Comparison of ENCODE assay signal across 40 cellular contexts in the genomic region with DNA sequence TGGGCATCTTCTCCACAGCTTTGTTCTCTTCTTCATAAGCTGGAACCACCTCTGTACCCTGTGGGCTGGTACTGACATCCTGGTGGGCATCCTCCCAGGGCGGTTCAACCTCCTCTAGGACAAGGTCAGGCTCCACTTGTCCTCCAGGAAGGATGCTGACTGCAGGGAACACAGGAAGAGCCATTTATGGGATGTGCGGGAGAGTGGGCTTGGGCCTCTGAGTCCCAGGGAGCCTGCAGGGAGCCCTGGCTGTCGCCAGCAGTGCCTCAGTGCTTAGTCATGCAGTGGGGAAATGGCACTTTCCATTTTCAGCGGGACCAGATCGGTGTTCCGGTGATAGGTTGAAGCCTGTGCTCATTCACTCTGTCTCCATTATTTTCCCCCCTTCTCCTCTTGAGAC. TPM values are rescaled to one million over a fixed set of nuclear protein-coding genes. Genes with fewer than 3 reads are reported as not detected.
"Had no signal": no experiment of that assay in that cellular context is flagged by ENCODE, and none has a peak within 500 bp of the region (broad histone marks: within the 10 kb centered on the region; RNA-seq: fewer than 3 reads in every experiment).

No MANE protein-coding gene starts in this region.

- H3K36me3 Mint-ChIP-seq: activated naive CD4-positive, alpha-beta T cell treated with anti-CD3 and anti-CD28 coated beads, Interleukin-2, amount 10 ng/mL, durations not matched to agents 7 days and 5 days; activated naive CD8-positive, alpha-beta T cell treated with anti-CD3 and anti-CD28 coated beads, Interleukin-2, amount 10 ng/mL, durations not matched to agents 7 days and 5 days; brain; stimulated activated effector memory CD8-positive, alpha-beta T cell treated with anti-CD3 and anti-CD28 coated beads, Interleukin-12 subunit alpha, Interleukin-12 subunit beta, amount 100 ng/mL, for 72 hours; type B pancreatic cell had no signal

- ATAC-seq: activated CD4-positive, CD25-positive, alpha-beta regulatory T cell treated with anti-CD3 and anti-CD28 coated beads, Interleukin-2, amount 50 U/mL, for 24 hours; gastroesophageal sphincter; left cardiac atrium; left ventricle myocardium superior; sciatic nerve; stimulated activated effector memory CD8-positive, alpha-beta T cell treated with anti-CD3 and anti-CD28 coated beads, Interleukin-12 subunit alpha, Interleukin-12 subunit beta, amount 100 ng/mL, for 72 hours had no signal

- H3K4me1 ChIP-seq: ascending aorta, gastroesophageal sphincter, prostate gland, uterus had no signal

- H3K27ac ChIP-seq: ascending aorta, cardiac muscle cell, coronary artery, dorsolateral prefrontal cortex, gastroesophageal sphincter, hepatocyte, prostate gland, skin epidermis, thoracic aorta, uterus, WERI-Rb-1 had no signal

- H3K9me3 ChIP-seq: ascending aorta, gastroesophageal sphincter, prostate gland, thoracic aorta, uterus had no signal

- DNase-seq: activated CD4-positive, alpha-beta T cell treated with anti-CD3 and anti-CD28 coated beads for 48 hours; activated CD4-positive, alpha-beta T cell treated with anti-CD3 and anti-CD28 coated beads, Interleukin-2, amount 50 U/mL, for 48 hours; activated CD8-positive, alpha-beta memory T cell treated with anti-CD3 and anti-CD28 coated beads for 24 hours; activated gamma-delta T cell; activated naive CD4-positive, alpha-beta T cell treated with anti-CD3 and anti-CD28 coated beads, Interleukin-2, amount 10 ng/mL, durations not matched to agents 7 days and 5 days; activated naive CD8-positive, alpha-beta T cell treated with anti-CD3 and anti-CD28 coated beads, Interleukin-2, amount 10 ng/mL, durations not matched to agents 7 days and 5 days; cerebellar nuclear complex; dorsolateral prefrontal cortex; effector memory CD4-positive, alpha-beta T cell; left cardiac atrium; left ventricle myocardium superior; retina; stimulated activated CD4-positive, alpha-beta T cell treated with anti-CD3 and anti-CD28 coated beads, Interleukin-12 subunit alpha, Interleukin-12 subunit beta, amount 100 ng/mL, for 4 hours; stimulated activated CD4-positive, alpha-beta T cell treated with anti-CD3 and anti-CD28 coated beads, Interleukin-4, amount 100 ng/mL, for 24 hours; uterus; WERI-Rb-1 had no signal

- H3K4me2 ChIP-seq: hepatocyte had no signal

- H3K4me1 Mint-ChIP-seq: activated naive CD4-positive, alpha-beta T cell treated with anti-CD3 and anti-CD28 coated beads, Interleukin-2, amount 10 ng/mL, durations not matched to agents 7 days and 5 days; activated naive CD8-positive, alpha-beta T cell treated with anti-CD3 and anti-CD28 coated beads, Interleukin-2, amount 10 ng/mL, durations not matched to agents 7 days and 5 days; brain; nephron; stimulated activated effector memory CD8-positive, alpha-beta T cell treated with anti-CD3 and anti-CD28 coated beads, Interleukin-12 subunit alpha, Interleukin-12 subunit beta, amount 100 ng/mL, for 72 hours had no signal

- H3K36me3 ChIP-seq: ascending aorta, cardiac muscle cell, gastroesophageal sphincter, prostate gland, thoracic aorta, uterus, WERI-Rb-1 had no signal

- H3K27me3 Mint-ChIP-seq: activated naive CD8-positive, alpha-beta T cell treated with anti-CD3 and anti-CD28 coated beads, Interleukin-2, amount 10 ng/mL, durations not matched to agents 7 days and 5 days; stimulated activated naive CD8-positive, alpha-beta T cell treated with anti-CD3 and anti-CD28 coated beads, Interleukin-15, Interleukin-2, amounts not matched to agents 100 ng/mL and 50 ng/mL, for 24 hours; type B pancreatic cell had no signal

- H3K4me3 ChIP-seq: ascending aorta, cardiac muscle cell, coronary artery, dorsolateral prefrontal cortex, gastroesophageal sphincter, hepatocyte, prostate gland, skin epidermis, thoracic aorta, uterus had no signal

- FAIRE-seq: keratinocyte, TTC549 had no signal

- H2AFZ ChIP-seq: hepatocyte had no signal

- H3K27ac Mint-ChIP-seq: activated naive CD4-positive, alpha-beta T cell treated with anti-CD3 and anti-CD28 coated beads, Interleukin-2, amount 10 ng/mL, durations not matched to agents 7 days and 5 days; activated naive CD8-positive, alpha-beta T cell treated with anti-CD3 and anti-CD28 coated beads, Interleukin-2, amount 10 ng/mL, durations not matched to agents 7 days and 5 days; activated T-helper 1 cell treated with anti-CD3 and anti-CD28 coated beads, Interleukin-12 subunit alpha, Interleukin-12 subunit beta, Interleukin-2, Interleukin-4 antibody, amounts not matched to agents 30 ng/mL and 10 ng/mL and 1 ng/mL, durations not matched to agents 14 hours and 24 hours and 36 hours; nephron; stimulated activated effector memory CD8-positive, alpha-beta T cell treated with anti-CD3 and anti-CD28 coated beads, Interleukin-12 subunit alpha, Interleukin-12 subunit beta, amount 100 ng/mL, for 72 hours; stimulated activated naive CD8-positive, alpha-beta T cell treated with anti-CD3 and anti-CD28 coated beads, Interleukin-15, Interleukin-2, amounts not matched to agents 100 ng/mL and 50 ng/mL, for 24 hours; type B pancreatic cell had no signal

- H3K79me2 ChIP-seq: hepatocyte had no signal

- H3K27me3 ChIP-seq: ascending aorta, cardiac muscle cell, dorsolateral prefrontal cortex, hepatocyte, uterus had no signal

- H3K9me3 Mint-ChIP-seq: activated naive CD4-positive, alpha-beta T cell treated with anti-CD3 and anti-CD28 coated beads, Interleukin-2, amount 10 ng/mL, durations not matched to agents 7 days and 5 days; activated naive CD8-positive, alpha-beta T cell treated with anti-CD3 and anti-CD28 coated beads, Interleukin-2, amount 10 ng/mL, durations not matched to agents 7 days and 5 days; activated T-helper 1 cell treated with anti-CD3 and anti-CD28 coated beads, Interleukin-12 subunit alpha, Interleukin-12 subunit beta, Interleukin-2, Interleukin-4 antibody, amounts not matched to agents 30 ng/mL and 10 ng/mL and 1 ng/mL, durations not matched to agents 14 hours and 24 hours and 36 hours; nephron; stimulated activated effector memory CD8-positive, alpha-beta T cell treated with anti-CD3 and anti-CD28 coated beads, Interleukin-12 subunit alpha, Interleukin-12 subunit beta, amount 100 ng/mL, for 72 hours; stimulated activated naive CD8-positive, alpha-beta T cell treated with anti-CD3 and anti-CD28 coated beads, Interleukin-15, Interleukin-2, amounts not matched to agents 100 ng/mL and 50 ng/mL, for 24 hours; type B pancreatic cell had no signal

- H3K4me3 Mint-ChIP-seq: activated naive CD4-positive, alpha-beta T cell treated with anti-CD3 and anti-CD28 coated beads, Interleukin-2, amount 10 ng/mL, durations not matched to agents 7 days and 5 days; activated naive CD8-positive, alpha-beta T cell treated with anti-CD3 and anti-CD28 coated beads, Interleukin-2, amount 10 ng/mL, durations not matched to agents 7 days and 5 days; activated T-helper 1 cell treated with anti-CD3 and anti-CD28 coated beads, Interleukin-12 subunit alpha, Interleukin-12 subunit beta, Interleukin-2, Interleukin-4 antibody, amounts not matched to agents 30 ng/mL and 10 ng/mL and 1 ng/mL, durations not matched to agents 14 hours and 24 hours and 36 hours; nephron; stimulated activated effector memory CD8-positive, alpha-beta T cell treated with anti-CD3 and anti-CD28 coated beads, Interleukin-12 subunit alpha, Interleukin-12 subunit beta, amount 100 ng/mL, for 72 hours; stimulated activated naive CD8-positive, alpha-beta T cell treated with anti-CD3 and anti-CD28 coated beads, Interleukin-15, Interleukin-2, amounts not matched to agents 100 ng/mL and 50 ng/mL, for 24 hours; type B pancreatic cell had no signal

RNA-seq across cellular contexts. Expression of a gene that starts 20.5 kb away (rescaled TPM):
- total RNA-seq: activated naive CD8-positive, alpha-beta T cell treated with anti-CD3 and anti-CD28 coated beads, Interleukin-2, amount 10 ng/mL, durations not matched to agents 7 days and 5 days; activated T-helper 1 cell treated with anti-CD3 and anti-CD28 coated beads, Interleukin-12 subunit alpha, Interleukin-12 subunit beta, Interleukin-2, Interleukin-4 antibody, amounts not matched to agents 30 ng/mL and 10 ng/mL and 1 ng/mL, durations not matched to agents 14 hours and 24 hours and 36 hours; ascending aorta; cardiac muscle cell; fibroblast of lung; fibroblast of villous mesenchyme; hepatocyte; left cardiac atrium; left ventricle myocardium superior; lung microvascular endothelial cell; mesenteric fat pad; osteocyte; sciatic nerve; subcutaneous adipose tissue; thoracic aorta; uterus had no signal
- polyA plus RNA-seq: cardiac muscle cell, fibroblast of lung, hepatocyte had no signal
